Comparison of ENCODE assay signal across 8 cellular contexts in the genomic region with DNA sequence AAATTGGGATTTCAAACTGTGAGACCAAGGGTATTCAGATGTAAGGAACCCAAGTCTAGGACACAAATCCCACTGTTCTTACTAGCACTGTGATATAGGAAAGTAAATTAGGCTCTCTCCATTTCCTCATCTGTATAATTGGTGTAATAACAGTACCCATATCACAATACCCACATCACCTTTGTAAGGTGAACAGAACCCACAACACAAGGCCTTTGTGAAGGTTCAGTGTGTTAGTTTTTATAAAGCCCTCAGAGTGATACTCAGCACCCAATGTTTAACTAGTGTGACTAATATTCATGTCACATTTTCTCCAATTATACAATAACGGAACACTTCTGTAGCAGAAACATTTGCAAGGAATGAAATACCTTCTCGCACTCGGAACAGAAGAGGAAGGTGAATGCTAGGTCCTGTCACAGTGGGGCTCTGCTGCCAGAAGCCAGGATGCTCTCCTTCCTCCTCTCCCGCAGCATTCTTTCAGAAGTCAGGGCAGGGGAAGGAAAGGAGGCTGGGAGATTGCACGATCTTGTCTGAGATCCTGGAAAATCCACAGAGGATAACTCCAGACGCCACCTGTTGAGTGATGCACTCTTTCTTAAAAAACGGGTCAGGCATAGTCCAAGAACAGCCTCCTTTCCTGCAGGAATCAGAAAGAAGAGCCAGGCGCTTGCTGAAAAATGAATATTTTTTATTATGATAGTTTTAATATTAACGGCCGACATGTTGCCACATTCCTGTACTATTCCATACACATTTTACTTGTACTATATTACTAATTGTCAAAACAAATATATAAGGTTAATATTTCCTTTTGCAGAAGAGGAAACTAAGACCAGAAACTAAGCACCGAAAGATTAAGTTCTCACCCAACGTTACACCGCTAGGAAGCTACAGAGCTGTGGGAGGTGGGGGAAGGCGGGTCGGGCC. TPM values are rescaled to one million over a fixed set of nuclear protein-coding genes. Genes with fewer than 3 reads are reported as not detected.
DNase-seq lines count a peak whose midpoint lies in the region; ATAC-seq and TF ChIP-seq lines count a peak whose summit lies in the region.

No MANE protein-coding gene starts in this region.

- peaks cover 21% of the 10 kb centered on the region for H3K4me1 ChIP-seq in CD4-positive, alpha-beta memory T cell (ENCODE audit: insufficient read depth, low read length)
- peaks cover 6% of the 10 kb centered on the region for H3K4me1 ChIP-seq in HUES6 (ENCODE audit: control insufficient read depth, insufficient read depth, low read length)
- peaks cover 14 to 16% of the 10 kb centered on the region in 2 donors for H3K4me1 ChIP-seq in thoracic aorta (ENCODE audit: control insufficient read depth in 1 of 2, low read depth in 2 of 2)

- H3K4me3 Mint-ChIP-seq in CD4-positive, alpha-beta memory T cell, result peak overlapping the region; percentile 94 to 97 (median 95)

- DNase-seq in CD4-positive, alpha-beta memory T cell, result no peak
- DNase-seq in astrocyte of the hippocampus (ENCODE audit: low read depth, low spot score) (peak; percentile 12), kidney tubule cell (ENCODE audit: low spot score) (peak; percentile 25), thoracic aorta (ENCODE audit: low spot score) (no peak), NOMO-1 treated with dmso at 0.1 percent for 144 hours (lab: John Stamatoyannopoulos, UW; ENCODE audit: unreplicated experiment) (no peak), DMS79 (lab: John Stamatoyannopoulos, UW) (no peak)
- no peak for DNase-seq in effector CD4-positive, alpha-beta T cell

- H3K9me3 Mint-ChIP-seq in CD4-positive, alpha-beta memory T cell, result peaks cover 0 to 4% (median 1%) of the 10 kb centered on the region in 8 donors

- no peaks in the 10 kb centered on the region for H3K27me3 ChIP-seq in CD4-positive, alpha-beta memory T cell (ENCODE audit: insufficient read depth, low read length)
- H3K27me3 ChIP-seq in HUES6 (ENCODE audit: control insufficient read depth, insufficient read depth, low read length), result no peaks in the 10 kb centered on the region
- H3K27me3 ChIP-seq in thoracic aorta (replicated peaks; ENCODE audit: insufficient read depth), result no peaks in the 10 kb centered on the region

- CTCF ChIA-PET in CD4-positive, alpha-beta memory T cell (lab: Charles Lee; ENCODE audit: partially characterized antibody), result interaction anchor here (1.1 kb wide), 1 partner anchor 9 kb away, joined by 3 read pairs; no protein-coding TSS in a partner anchor

- TF ChIP-seq CTCF in thoracic aorta (IDR thresholded peaks at IDR 0.05), result no peak

- H3K9ac ChIP-seq in HUES6 (ENCODE audit: low read length), result peak overlapping the region; percentile 72

- ATAC-seq in thoracic aorta (ENCODE audit: insufficient number of reproducible peaks, low FRiP score, low read depth), result no peak

- peak overlapping the region; percentile 91 to 96 for H3K4me3 ChIP-seq in CD4-positive, alpha-beta memory T cell (ENCODE audit: low read length in 2 of 2)
- peak overlapping the region; percentile 83 for H3K4me3 ChIP-seq in HUES6 (ENCODE audit: low read depth, low read length)
- peak overlapping the region; percentile 88 for H3K4me3 ChIP-seq in thoracic aorta

- H3K27ac Mint-ChIP-seq in CD4-positive, alpha-beta memory T cell, result peak overlapping the region; percentile 86 to 97 (median 96)

- H3K9me3 ChIP-seq in CD4-positive, alpha-beta memory T cell (ENCODE audit: control insufficient read depth in 1 of 2, low read length in 2 of 2), result no peaks in the 10 kb centered on the region
- 0 out of 2 replicates have a peak, but pooled peaks cover 2% of the 10 kb centered on the region for H3K9me3 ChIP-seq in HUES6 (ENCODE audit: control insufficient read depth, insufficient read depth, low read depth, low read length)
- H3K9me3 ChIP-seq in thoracic aorta, result no peaks in the 10 kb centered on the region

- peaks cover 45 to 47% of the 10 kb centered on the region in 2 donors for H3K36me3 Mint-ChIP-seq in CD4-positive, alpha-beta memory T cell

- POLR2A ChIA-PET in CD4-positive, alpha-beta memory T cell (lab: Charles Lee; ENCODE audit: partially characterized antibody), result interaction anchor here (0.8 to 2.3 kb wide), 15 partner anchors 9 to 566 kb away, joined by 3 to 26 read pairs (median 6); a partner anchor contains a TSS

- H3K4me1 Mint-ChIP-seq in CD4-positive, alpha-beta memory T cell, result peaks cover 9 to 47% (median 21%) of the 10 kb centered on the region in 4 donors

- peaks cover 16% of the 10 kb centered on the region for H3K36me3 ChIP-seq in CD4-positive, alpha-beta memory T cell (ENCODE audit: insufficient read depth, low read length)
- H3K36me3 ChIP-seq in HUES6 (ENCODE audit: control insufficient read depth, insufficient read depth, low read length) (peaks cover 32% of the 10 kb centered on the region), thoracic aorta (peaks cover 27% of the 10 kb centered on the region)

- no peaks in the 10 kb centered on the region for H3K27me3 Mint-ChIP-seq in CD4-positive, alpha-beta memory T cell

- H3K27ac ChIP-seq in CD4-positive, alpha-beta memory T cell (ENCODE audit: low read depth, low read length), result peak overlapping the region; percentile 71
- peak overlapping the region; percentile 62; the same call in 1 of the 2 replicates for H3K27ac ChIP-seq in HUES6 (ENCODE audit: low read depth, low read length)
- H3K27ac ChIP-seq in thoracic aorta, result peak overlapping the region; percentile 75 to 83

- intact Hi-C loops in CD4-positive, alpha-beta memory T cell (cut with micrococcal nuclease), result loop anchor here (2.0 kb wide), 2 partner anchors 16 to 50 kb away; a partner anchor contains a TSS

RNA-seq across cellular contexts. Expression of a gene that starts 0.8 kb away (rescaled TPM):
- total RNA-seq in CD4-positive, alpha-beta memory T cell, result 10 to 100 TPM; 25.1 to 29.6 TPM
- polyA plus RNA-seq in CD4-positive, alpha-beta memory T cell, result 10 to 100 TPM in 1 of 2 donors, 1 to 10 TPM in 1; 9.4 to 12.9 TPM
- 10 to 100 TPM in 1 of 2 donors, 1 to 10 TPM in 1; 8.1 to 16.9 TPM for total RNA-seq in thoracic aorta

RNA-seq across cellular contexts. Expression of a gene that starts 16.7 kb away (rescaled TPM):
- 1 to 10 TPM; 2.9 to 3.2 TPM for total RNA-seq in CD4-positive, alpha-beta memory T cell
- 1 to 10 TPM in 1 of 2 donors, not detected in 1; 1.0 TPM for polyA plus RNA-seq in CD4-positive, alpha-beta memory T cell
- total RNA-seq in thoracic aorta, result 10 to 100 TPM in 1 of 2 donors, 1 to 10 TPM in 1; 5.8 to 11.9 TPM

RNA-seq across cellular contexts. Expression of a gene that starts 49.7 kb away (rescaled TPM):
- total RNA-seq in CD4-positive, alpha-beta memory T cell, result 10 to 100 TPM; 12.9 to 14.1 TPM
- polyA plus RNA-seq in CD4-positive, alpha-beta memory T cell, result 1 to 10 TPM; 2.4 to 4.2 TPM
- 10 to 100 TPM in 1 of 2 donors, 1 to 10 TPM in 1; 2.0 to 15.2 TPM for total RNA-seq in thoracic aorta

RNA-seq across cellular contexts. Expression of a gene that starts 50.6 kb away (rescaled TPM):
- 1 to 10 TPM; 3.7 to 4.2 TPM for total RNA-seq in CD4-positive, alpha-beta memory T cell
- 1 to 10 TPM; 1.8 to 3.9 TPM for polyA plus RNA-seq in CD4-positive, alpha-beta memory T cell
- total RNA-seq in thoracic aorta, result 1 to 10 TPM in 1 of 2 donors, not detected in 1; 2.7 TPM

Comparison
In these comparisons a context has a peak if more than half of its experiments do, and no peak if none do; other contexts are left out.
1. DNase-seq: peak in astrocyte of the hippocampus (single experiment) and kidney tubule cell (single experiment); none in CD4-positive, alpha-beta memory T cell (0 of 5), thoracic aorta (single experiment), effector CD4-positive, alpha-beta T cell (single experiment), NOMO-1 treated with dmso at 0.1 percent for 144 hours (single experiment) and DMS79 (single experiment).
2. Peak in every context shown above with its lines, with median percentiles within 50 percentile points of each other: H3K27ac ChIP-seq and H3K4me3 ChIP-seq.